In genomic region chr6:161228911-161229591, GRCh38 we compare ENCODE assay signal across 8 cellular contexts. TPM values are rescaled to one million over a fixed set of nuclear protein-coding genes. Genes with fewer than 3 reads are reported as not detected.
DNase-seq lines count a peak whose midpoint lies in the region; ATAC-seq, FAIRE-seq and TF ChIP-seq lines count a peak whose summit lies in the region.

No MANE protein-coding gene starts in this region.

- H4K20me1 ChIP-seq in PC-3 (ENCODE audit: low read length) (no peaks in the 10 kb centered on the region), neural progenitor cell (ENCODE audit: low read depth) (peaks cover 56% of the 10 kb centered on the region)

- no peaks in the 10 kb centered on the region for H3K36me3 ChIP-seq in CD8-positive, alpha-beta T cell (ENCODE audit: insufficient read depth, low read length)
- H3K36me3 ChIP-seq in PC-3 (ENCODE audit: low read depth, low read length), result 0 out of 2 replicates have a peak, but pooled peaks cover 7% of the 10 kb centered on the region
- no peaks in the 10 kb centered on the region for H3K36me3 ChIP-seq in neural progenitor cell

- TF ChIP-seq CTCF in CD8-positive, alpha-beta T cell (IDR thresholded peaks at IDR 0.05), result no peak
- no peak for TF ChIP-seq CTCF in PC-3 (conservative IDR thresholded peaks at IDR 0.05; ENCODE audit: low read depth, low read length)
- no peak for TF ChIP-seq CTCF in neural progenitor cell (IDR thresholded peaks at IDR 0.05)

- peak overlapping the region; percentile 86 for H2AFZ ChIP-seq in PC-3 (ENCODE audit: low read length)
- no peak overlapping the region for H2AFZ ChIP-seq in neural progenitor cell (replicated peaks)

- TF ChIP-seq POLR2A in H54 (IDR thresholded peaks at IDR 0.05; ENCODE audit: low read depth, low read length), result 0 out of 2 replicates have a peak, but pooled peaks have one; percentile 22
- no peak for TF ChIP-seq POLR2A in erythroblast (IDR thresholded peaks at IDR 0.05; ENCODE audit: low read length)

- no peaks in the 10 kb centered on the region for H3K79me2 ChIP-seq in PC-3 (ENCODE audit: low read length)
- peaks cover 63% of the 10 kb centered on the region for H3K79me2 ChIP-seq in neural progenitor cell (ENCODE audit: low read depth)

- H3K4me2 ChIP-seq in PC-3 (ENCODE audit: low read length) (peak overlapping the region; percentile 83), neural progenitor cell (peak overlapping the region; percentile 10)

- peak; percentile 20 for FAIRE-seq in H54 (lab: Jason Lieb, UNC)

- POLR2A ChIA-PET in CD8-positive, alpha-beta T cell (lab: Charles Lee), result no interaction called here
- POLR2A ChIA-PET in PC-3 (lab: Charles Lee; ENCODE audit: unreplicated experiment), result no interaction called here

- H3K27me3 Mint-ChIP-seq in CD8-positive, alpha-beta T cell (ENCODE audit: low read depth), result no peaks in the 10 kb centered on the region
- peaks cover 6% of the 10 kb centered on the region for H3K27me3 Mint-ChIP-seq in neural progenitor cell (ENCODE audit: insufficient read depth, low read depth)

- peaks cover 36% of the 10 kb centered on the region for H3K4me1 Mint-ChIP-seq in CD8-positive, alpha-beta T cell (ENCODE audit: low read depth)
- H3K4me1 Mint-ChIP-seq in neural progenitor cell, result peaks cover 43% of the 10 kb centered on the region

- peaks cover 8% of the 10 kb centered on the region for H3K36me3 Mint-ChIP-seq in CD8-positive, alpha-beta T cell
- H3K36me3 Mint-ChIP-seq in neural progenitor cell, result peaks cover 38% of the 10 kb centered on the region

- no peaks in the 10 kb centered on the region for H3K9me3 Mint-ChIP-seq in CD8-positive, alpha-beta T cell
- H3K9me3 Mint-ChIP-seq in neural progenitor cell, result peaks cover 11% of the 10 kb centered on the region

- CTCF ChIA-PET in CD8-positive, alpha-beta T cell (lab: Charles Lee), result no interaction called here
- CTCF ChIA-PET in PC-3 (lab: Charles Lee), result interaction anchor here (0.5 to 0.9 kb wide), 2 partner anchors 34 to 142 kb away, joined by 3 read pairs; no protein-coding TSS in a partner anchor

- peak overlapping the region; percentile 34 for H3K27ac Mint-ChIP-seq in CD8-positive, alpha-beta T cell
- peak overlapping the region; percentile 93 for H3K27ac Mint-ChIP-seq in neural progenitor cell

- no peaks in the 10 kb centered on the region for H3K27me3 ChIP-seq in CD8-positive, alpha-beta T cell (ENCODE audit: insufficient read depth, low read length)
- no peaks in the 10 kb centered on the region for H3K27me3 ChIP-seq in PC-3 (ENCODE audit: low read length)
- no peaks in the 10 kb centered on the region for H3K27me3 ChIP-seq in neural progenitor cell

- H3K9ac ChIP-seq in PC-3 (ENCODE audit: low read length), result peak overlapping the region; percentile 70
- H3K9ac ChIP-seq in neural progenitor cell, result no peak overlapping the region

- H3K9me3 ChIP-seq in CD8-positive, alpha-beta T cell (ENCODE audit: low read length), result no peaks in the 10 kb centered on the region
- H3K9me3 ChIP-seq in PC-3 (ENCODE audit: low read length) (no peaks in the 10 kb centered on the region), neural progenitor cell (ENCODE audit: low read depth) (no peaks in the 10 kb centered on the region)

- ATAC-seq in CD8-positive, alpha-beta T cell, result no peak
- peak; percentile 96 for ATAC-seq in PC-3

- intact Hi-C loops in CD8-positive, alpha-beta T cell (cut with DNase I, micrococcal nuclease), result no loop called here
- intact Hi-C loops in PC-3 (cut with micrococcal nuclease), result loop anchor here (5.0 kb wide), 1 partner anchor 43 kb away; the partner anchor contains the start of gene AGPAT4

- BruUV-seq in PC-3 (replicated peaks; lab: Mats Ljungman, UMichigan), result no TSS peak

- H3F3A ChIP-seq in PC-3 (ENCODE audit: low read length, unreplicated experiment), result no peaks in the 10 kb centered on the region
- H3F3A ChIP-seq in neural progenitor cell (ENCODE audit: low read depth), result peaks cover 5% of the 10 kb centered on the region

- H3K4me3 Mint-ChIP-seq in CD8-positive, alpha-beta T cell, result no peak overlapping the region
- H3K4me3 Mint-ChIP-seq in neural progenitor cell, result peak overlapping the region; percentile 35

- H3K4me1 ChIP-seq in CD8-positive, alpha-beta T cell (ENCODE audit: insufficient read depth, low read length), result peaks cover 22% of the 10 kb centered on the region
- H3K4me1 ChIP-seq in PC-3 (ENCODE audit: insufficient read depth, low read length) (peaks cover 15% of the 10 kb centered on the region), neural progenitor cell (peaks cover 14% of the 10 kb centered on the region)

- DNase-seq in CD8-positive, alpha-beta T cell, result no peak
- peak; percentile 17 for DNase-seq in H54 (ENCODE audit: insufficient read length, low spot score)
- peak; percentile 70 for DNase-seq in PC-3
- DNase-seq in epidermal melanocyte (ENCODE audit: insufficient read length, low spot score), result peak; percentile 37
- peak; percentile 22 for DNase-seq in neural progenitor cell (ENCODE audit: low spot score)
- no peak for DNase-seq in mucosa of gallbladder (ENCODE audit: low spot score)
- DNase-seq in activated CD4-positive, alpha-beta T cell treated with anti-CD3 and anti-CD28 coated beads for 4 hours, result no peak
- no peak for DNase-seq in erythroblast (lab: John Stamatoyannopoulos, UW)

- no peak overlapping the region for H3K4me3 ChIP-seq in CD8-positive, alpha-beta T cell (ENCODE audit: low read depth, low read length)
- H3K4me3 ChIP-seq in PC-3 (ENCODE audit: low read length) (peak overlapping the region; percentile 52; the same call in 1 of the 2 replicates), neural progenitor cell (no peak overlapping the region)

- no peaks in the 10 kb centered on the region for H3K9me2 ChIP-seq in PC-3 (replicated peaks; ENCODE audit: low read length)

- H3K27ac ChIP-seq in CD8-positive, alpha-beta T cell (ENCODE audit: low read depth, low read length), result no peak overlapping the region
- peak overlapping the region; percentile 88 for H3K27ac ChIP-seq in PC-3 (ENCODE audit: low read length)
- H3K27ac ChIP-seq in neural progenitor cell, result peak overlapping the region; percentile 2

RNA-seq across cellular contexts. Expression of gene AGPAT4, which starts 44.8 kb away (rescaled TPM):
- 1 to 10 TPM; 1.2 to 2.8 TPM for total RNA-seq in CD8-positive, alpha-beta T cell
- total RNA-seq in PC-3 (2014; rRNA removed) (3.8 and 3.9 TPM in 2 replicates), neural progenitor cell (ENCODE audit: low replicate concordance) (30.5 and 34.5 TPM in 2 replicates), mucosa of gallbladder (15.4 TPM)

Comparison
In these comparisons a context has a peak if more than half of its experiments do, and no peak if none do; other contexts are left out.
1. DNase-seq: peak in H54 (single experiment), PC-3 (single experiment), epidermal melanocyte (single experiment) and neural progenitor cell (single experiment); none in CD8-positive, alpha-beta T cell (0 of 7), mucosa of gallbladder (single experiment), activated CD4-positive, alpha-beta T cell treated with anti-CD3 and anti-CD28 coated beads for 4 hours (0 of 2) and erythroblast (0 of 2).